Comparison of ENCODE assay signal across 8 cellular contexts in genomic region chr1:51518033-51518729, GRCh38. TPM values are rescaled to one million over a fixed set of nuclear protein-coding genes. Genes with fewer than 3 reads are reported as not detected.
DNase-seq lines count a peak whose midpoint lies in the region; TF ChIP-seq lines count a peak whose summit lies in the region.

No MANE protein-coding gene starts in this region.

- peak overlapping the region; percentile 75 for H3K4me3 ChIP-seq in Karpas-422 (ENCODE audit: low read length)
- peak overlapping the region; percentile 72 to 89 (median 79) for H3K4me3 ChIP-seq in mammary epithelial cell (replicated peaks in 1 of 3; ENCODE audit: insufficient read depth in 1 of 3, low read depth in 2 of 3, low read length in 3 of 3)
- peak overlapping the region; percentile 69 to 92 (median 80) for H3K4me3 ChIP-seq in skin epidermis

- no TSS peak for BruUV-seq in mammary epithelial cell (replicated peaks; lab: Mats Ljungman, UMichigan)

- H3K36me3 ChIP-seq in Karpas-422 (ENCODE audit: insufficient read depth, low read length) (no peaks in the 10 kb centered on the region; the same call in 1 of the 2 replicates), mammary epithelial cell (ENCODE audit: insufficient read depth, low read length) (no peaks in the 10 kb centered on the region)

- CTCF ChIA-PET in mammary epithelial cell (lab: Charles Lee; ENCODE audit: low non-redundant PET), result no interaction called here

- in situ Hi-C loops in Caki2 (cut with HindIII; ENCODE audit: low pct_unique_long_range_greater_than_20kb, low sequenced_read_pairs) (no loop called here), mammary epithelial cell (cut with MboI; ENCODE audit: low sequenced_read_pairs in 2 of 2) (no loop called here)

- TF ChIP-seq CTCF in GM20000 (IDR thresholded peaks at IDR 0.05; ENCODE audit: extremely low read depth, missing control alignments), result no peak
- no peak for TF ChIP-seq CTCF in mammary epithelial cell (conservative IDR thresholded peaks at IDR 0.05 in 1 of 2, IDR thresholded peaks at IDR 0.05 in 1 of 2; ENCODE audit: extremely low read depth in 1 of 2, insufficient read depth in 1 of 2, low read depth in 1 of 2, low read length in 2 of 2)

- H3K4me2 ChIP-seq in Karpas-422 (ENCODE audit: low read depth, low read length, poor library complexity, severe bottlenecking), result peak overlapping the region; percentile 95
- peak overlapping the region; percentile 86 for H3K4me2 ChIP-seq in mammary epithelial cell (ENCODE audit: insufficient read depth, low read depth, low read length)

- peak; percentile 50 for DNase-seq in Caki2 (ENCODE audit: low read depth)
- peak; percentile 74 for DNase-seq in GM20000 (ENCODE audit: low spot score)
- peak; percentile 84 for DNase-seq in Karpas-422
- peak in 4 of 5 experiments; percentile 4 to 73 (median 44) for DNase-seq in T-helper 2 cell
- DNase-seq in mammary epithelial cell, result peak; percentile 48
- peak; percentile 45 for DNase-seq in iris pigment epithelial cell (ENCODE audit: low read depth)
- no peak for DNase-seq in dedifferentiated amniotic fluid mesenchymal stem cell (ENCODE audit: extremely low spot score)

- peaks cover 68% of the 10 kb centered on the region for H3K79me2 ChIP-seq in Karpas-422 (ENCODE audit: low read length)
- H3K79me2 ChIP-seq in mammary epithelial cell (ENCODE audit: insufficient read depth, low read length), result peaks cover 54% of the 10 kb centered on the region

- 3% methylated on average over 17 of the region's 26 CpGs for WGBS in mammary epithelial cell (ENCODE audit: low coverage, missing lambda C conversion rate)

- H2AFZ ChIP-seq in Karpas-422 (ENCODE audit: low read length), result no peak overlapping the region
- H2AFZ ChIP-seq in mammary epithelial cell (ENCODE audit: low read depth, low read length), result peak overlapping the region; percentile 73

- intact Hi-C loops in mammary epithelial cell (cut with micrococcal nuclease), result loop anchor here (5.0 kb wide), 1 partner anchor 49 kb away; no protein-coding TSS in a partner anchor

- H4K20me1 ChIP-seq in Karpas-422 (ENCODE audit: insufficient read depth, low read depth, low read length) (no peaks in the 10 kb centered on the region; the same call in 1 of the 2 replicates), mammary epithelial cell (ENCODE audit: insufficient read depth, low read length) (no peaks in the 10 kb centered on the region)

- H3K27ac ChIP-seq in Karpas-422 (ENCODE audit: low read length), result peak overlapping the region; percentile 94
- peak overlapping the region; percentile 84 for H3K27ac ChIP-seq in mammary epithelial cell (ENCODE audit: insufficient read depth, low read depth, low read length)
- peak overlapping the region; percentile 80 to 97 (median 93) for H3K27ac ChIP-seq in skin epidermis

- H3K9me2 ChIP-seq in Karpas-422 (replicated peaks; ENCODE audit: insufficient read depth, low read length), result no peaks in the 10 kb centered on the region

- H3K9ac ChIP-seq in Karpas-422 (ENCODE audit: low read length) (peak overlapping the region; percentile 84), mammary epithelial cell (ENCODE audit: insufficient read depth, low read length) (peak overlapping the region; percentile 93)

- H3K27me3 ChIP-seq in Karpas-422 (ENCODE audit: low read length), result no peaks in the 10 kb centered on the region
- H3K27me3 ChIP-seq in mammary epithelial cell (ENCODE audit: insufficient read depth, low read length), result no peaks in the 10 kb centered on the region

- dilution Hi-C loops in mammary epithelial cell (cut with HindIII; ENCODE audit: low sequenced_read_pairs), result no loop called here

- H3K9me3 ChIP-seq in Karpas-422 (ENCODE audit: low read length) (no peaks in the 10 kb centered on the region), mammary epithelial cell (replicated peaks; ENCODE audit: insufficient read depth, low read length) (no peaks in the 10 kb centered on the region)

- H3K4me1 ChIP-seq in Karpas-422 (ENCODE audit: low read length), result peaks cover 46% of the 10 kb centered on the region
- peaks cover 10% of the 10 kb centered on the region for H3K4me1 ChIP-seq in mammary epithelial cell (ENCODE audit: insufficient read depth, low read length)

RNA-seq across cellular contexts. Expression of gene EPS15, which starts 0.9 kb away (rescaled TPM):
- total RNA-seq in Caki2 (2014; rRNA removed; shearing (Covaris generic); ENCODE audit: low replicate concordance), result 7.6 and 8.7 TPM in 2 replicates
- 70.3 and 116 TPM in 2 replicates for total RNA-seq in Karpas-422 (2014; rRNA removed; shearing (Covaris generic); ENCODE audit: low replicate concordance)
- total RNA-seq in mammary epithelial cell, result 10 to 100 TPM; 48.0 to 52.3 TPM
- polyA plus RNA-seq in mammary epithelial cell, result 23.1 TPM
- 57.7 TPM for polyA minus RNA-seq in mammary epithelial cell
